ENCODE assay signal across 13 cellular contexts in the genomic region with DNA sequence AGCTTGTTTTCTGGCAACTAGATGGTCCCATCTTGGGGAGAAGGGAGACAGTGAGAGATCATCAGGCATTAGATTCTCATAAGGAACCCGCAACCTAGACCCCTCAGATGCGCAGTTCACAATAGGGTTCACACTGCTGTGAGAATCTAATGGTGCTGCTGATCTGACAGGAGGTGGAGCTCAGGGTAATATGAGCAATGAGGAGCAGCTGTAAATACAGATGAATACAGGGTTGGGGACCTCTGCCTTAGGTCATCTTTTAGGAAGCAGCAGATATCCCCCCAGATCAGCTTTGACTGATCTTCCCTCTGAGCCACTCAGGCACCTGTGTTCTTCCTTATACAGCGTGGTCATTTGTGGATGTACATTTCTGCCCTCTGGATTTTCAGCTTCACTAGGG.
"Had no signal": no experiment of that assay in that cellular context is flagged by ENCODE, and none has a peak within 500 bp of the region (broad histone marks: within the 10 kb centered on the region; RNA-seq: fewer than 3 reads in every experiment).

No MANE protein-coding gene starts in this region.

- H3K4me3 ChIP-seq: colonic mucosa, coronary artery, dorsolateral prefrontal cortex, esophagus muscularis mucosa, esophagus squamous epithelium, gastrocnemius medialis, gastroesophageal sphincter, heart left ventricle, heart right ventricle had no signal

- H3K4me1 ChIP-seq: colonic mucosa, esophagus muscularis mucosa, esophagus squamous epithelium, foreskin keratinocyte, gastrocnemius medialis, gastroesophageal sphincter, heart left ventricle, heart right ventricle had no signal

- H3K27ac ChIP-seq: colonic mucosa, coronary artery, dorsolateral prefrontal cortex, epithelial cell of prostate, esophagus muscularis mucosa, esophagus squamous epithelium, foreskin keratinocyte, gastrocnemius medialis, gastroesophageal sphincter, heart left ventricle, heart right ventricle had no signal

- H3K36me3 ChIP-seq: colonic mucosa, esophagus squamous epithelium, gastrocnemius medialis, gastroesophageal sphincter, heart left ventricle, heart right ventricle had no signal

- H3K9me3 ChIP-seq: colonic mucosa, esophagus muscularis mucosa, esophagus squamous epithelium, gastrocnemius medialis, gastroesophageal sphincter, heart left ventricle, heart right ventricle had no signal

- ATAC-seq: effector memory CD8-positive, alpha-beta T cell; esophagus mucosa; foreskin keratinocyte; gastrocnemius medialis; gastroesophageal sphincter; heart left ventricle; heart right ventricle had no signal
